ENCODE assay signal across 29 cellular contexts in genomic region chr1:171280596-171280995, GRCh38.
"Had no signal": no experiment of that assay in that cellular context is flagged by ENCODE, and none has a peak within 500 bp of the region (broad histone marks: within the 10 kb centered on the region; RNA-seq: fewer than 3 reads in every experiment).

No MANE protein-coding gene starts in this region.

- H3K36me3 Mint-ChIP-seq: activated naive CD8-positive, alpha-beta T cell; mesothelial cell of epicardium; naive thymus-derived CD4-positive, alpha-beta T cell; stimulated activated effector memory CD8-positive, alpha-beta T cell treated with anti-CD3 and anti-CD28 coated beads, Interleukin-12 subunit alpha, Interleukin-12 subunit beta, amount 100 ng/mL, for 72 hours had no signal

- H3K27ac ChIP-seq: dorsolateral prefrontal cortex, gastroesophageal sphincter, pancreas, prostate gland, sigmoid colon, stomach, thyroid gland, upper lobe of right lung had no signal

- H3K4me3 Mint-ChIP-seq: activated naive CD8-positive, alpha-beta T cell; immature natural killer cell; mesothelial cell of epicardium; naive thymus-derived CD4-positive, alpha-beta T cell; neural crest cell; stimulated activated effector memory CD8-positive, alpha-beta T cell treated with anti-CD3 and anti-CD28 coated beads, Interleukin-12 subunit alpha, Interleukin-12 subunit beta, amount 100 ng/mL, for 72 hours had no signal

- H3K4me1 Mint-ChIP-seq: immature natural killer cell; naive thymus-derived CD4-positive, alpha-beta T cell; neural crest cell; stimulated activated effector memory CD8-positive, alpha-beta T cell treated with anti-CD3 and anti-CD28 coated beads, Interleukin-12 subunit alpha, Interleukin-12 subunit beta, amount 100 ng/mL, for 72 hours had no signal

- H3K36me3 ChIP-seq: gastroesophageal sphincter, pancreas, prostate gland, sigmoid colon, stomach, thyroid gland, upper lobe of right lung had no signal

- H3K4me3 ChIP-seq: dorsolateral prefrontal cortex, gastroesophageal sphincter, pancreas, prostate gland, sigmoid colon, stomach, thyroid gland, upper lobe of right lung had no signal

- DNase-seq: activated CD4-positive, alpha-beta T cell treated with anti-CD3 and anti-CD28 coated beads for 4 hours; activated CD4-positive, alpha-beta T cell treated with anti-CD3 and anti-CD28 coated beads, Interleukin-2, amount 50 U/mL, for 4 hours; activated effector memory CD4-positive, alpha-beta T cell treated with Interleukin-2 at 50 U/mL for 16 hours; activated naive CD4-positive, alpha-beta T cell treated with Interleukin-2 at 50 U/mL for 16 hours; activated T-cell treated with anti-CD3 and anti-CD28 coated beads for 4 hours; anterior cingulate cortex; dorsolateral prefrontal cortex; effector memory CD4-positive, alpha-beta T cell; head of caudate nucleus; hypothalamus; immature natural killer cell; kidney; left colon; naive thymus-derived CD4-positive, alpha-beta T cell; nucleus accumbens; pancreas; retina; sigmoid colon; small intestine; stimulated activated CD4-positive, alpha-beta T cell treated with anti-CD3 and anti-CD28 coated beads, Interleukin-4, amount 100 ng/mL, for 24 hours; stomach; thyroid gland; upper lobe of right lung had no signal

- H3K9me3 Mint-ChIP-seq: mesothelial cell of epicardium; naive thymus-derived CD4-positive, alpha-beta T cell; neural crest cell; stimulated activated effector memory CD8-positive, alpha-beta T cell treated with anti-CD3 and anti-CD28 coated beads, Interleukin-12 subunit alpha, Interleukin-12 subunit beta, amount 100 ng/mL, for 72 hours had no signal

- H3K4me1 ChIP-seq: gastroesophageal sphincter, pancreas, prostate gland, sigmoid colon, stomach, thyroid gland, upper lobe of right lung had no signal

- H3K27ac Mint-ChIP-seq: activated naive CD8-positive, alpha-beta T cell; immature natural killer cell; mesothelial cell of epicardium; naive thymus-derived CD4-positive, alpha-beta T cell; stimulated activated effector memory CD8-positive, alpha-beta T cell treated with anti-CD3 and anti-CD28 coated beads, Interleukin-12 subunit alpha, Interleukin-12 subunit beta, amount 100 ng/mL, for 72 hours had no signal

- H3K9me3 ChIP-seq: gastroesophageal sphincter, pancreas, prostate gland, sigmoid colon, stomach, thyroid gland, upper lobe of right lung had no signal

- H3K27me3 ChIP-seq: dorsolateral prefrontal cortex, gastroesophageal sphincter, pancreas, sigmoid colon, stomach, thyroid gland, upper lobe of right lung had no signal
